13 cellular contexts compared by ENCODE assay signal in genomic region chr6:34665019-34665418, GRCh38. TPM values are rescaled to one million over a fixed set of nuclear protein-coding genes. Genes with fewer than 3 reads are reported as not detected.
DNase-seq lines count a peak whose midpoint lies in the region; ATAC-seq and TF ChIP-seq lines count a peak whose summit lies in the region.
"Had no signal": no experiment of that assay in that cellular context is flagged by ENCODE, and none has a peak within 500 bp of the region (broad histone marks: within the 10 kb centered on the region; RNA-seq: fewer than 3 reads in every experiment).

No MANE protein-coding gene starts in this region.

- H2BK5ac ChIP-seq in H9 (ENCODE audit: insufficient read length, low read length): no peak overlapping the region

- H4K91ac ChIP-seq in H9 (ENCODE audit: insufficient read length, low read depth, low read length): no peak overlapping the region

- no peak overlapping the region for H2BK120ac ChIP-seq in H9 (ENCODE audit: low read depth, low read length, poor library complexity, severe bottlenecking)

- no peak overlapping the region for H3K4me2 ChIP-seq in H9 (ENCODE audit: insufficient read depth, insufficient read length, low read length)

- no peaks in the 10 kb centered on the region for H3K36me3 Mint-ChIP-seq in H9 (ENCODE audit: insufficient read depth in 1 of 3, low read depth in 3 of 3)
- H3K36me3 Mint-ChIP-seq in activated naive CD8-positive, alpha-beta T cell treated with anti-CD3 and anti-CD28 coated beads, Interleukin-2, amount 10 ng/mL, durations not matched to agents 7 days and 5 days: peaks cover 9% of the 10 kb centered on the region

- H3K4me3 Mint-ChIP-seq in H9: no peak overlapping the region
- no peak overlapping the region for H3K4me3 Mint-ChIP-seq in activated naive CD8-positive, alpha-beta T cell treated with anti-CD3 and anti-CD28 coated beads, Interleukin-2, amount 10 ng/mL, durations not matched to agents 7 days and 5 days

- H4K8ac ChIP-seq in H9 (replicated peaks; ENCODE audit: insufficient read length, low read depth, low read length): no peak overlapping the region

- H3K4ac ChIP-seq in H9 (ENCODE audit: low read depth, low read length): no peak overlapping the region

- H3K4me1 Mint-ChIP-seq in H9: peaks cover 13 to 27% of the 10 kb centered on the region in 2 experiments
- peaks cover 23% of the 10 kb centered on the region for H3K4me1 Mint-ChIP-seq in activated naive CD8-positive, alpha-beta T cell treated with anti-CD3 and anti-CD28 coated beads, Interleukin-2, amount 10 ng/mL, durations not matched to agents 7 days and 5 days

- no peaks in the 10 kb centered on the region for H3K27me3 Mint-ChIP-seq in H9 (ENCODE audit: low read depth)
- no peaks in the 10 kb centered on the region for H3K27me3 Mint-ChIP-seq in activated naive CD8-positive, alpha-beta T cell treated with anti-CD3 and anti-CD28 coated beads, Interleukin-2, amount 10 ng/mL, durations not matched to agents 7 days and 5 days

- peak; percentile 33 for ATAC-seq in activated naive CD8-positive, alpha-beta T cell treated with anti-CD3 and anti-CD28 coated beads, Interleukin-2, amount 10 ng/mL, durations not matched to agents 7 days and 5 days (ENCODE audit: low read depth)
- ATAC-seq in HG02970 (IDR thresholded peaks at IDR 0.05; ENCODE audit: low FRiP score, unreplicated experiment) (no peak), HG03439 (IDR thresholded peaks at IDR 0.05; ENCODE audit: unreplicated experiment) (no peak)
- ATAC-seq: gastroesophageal sphincter had no signal

- no peaks in the 10 kb centered on the region for H3K9me3 Mint-ChIP-seq in H9
- no peaks in the 10 kb centered on the region for H3K9me3 Mint-ChIP-seq in activated naive CD8-positive, alpha-beta T cell treated with anti-CD3 and anti-CD28 coated beads, Interleukin-2, amount 10 ng/mL, durations not matched to agents 7 days and 5 days

- WGBS in H9 (ENCODE audit: extremely low coverage, insufficient read length, low lambda C conversion rate): no CpG with 5 or more reads among the region's 4 CpGs

- H2AK5ac ChIP-seq in H9 (ENCODE audit: insufficient read length, low read length): no peak overlapping the region

- no peak overlapping the region for H4K5ac ChIP-seq in H9 (ENCODE audit: insufficient read length, low read depth, low read length)

- H2BK12ac ChIP-seq in H9 (ENCODE audit: insufficient read length, low read depth, low read length): no peak overlapping the region

- DNase-seq in H9 (no peak), KG1 (lab: John Stamatoyannopoulos, UW) (no peak), germinal center (ENCODE audit: low spot score) (no peak)
- no peak for DNase-seq in activated naive CD8-positive, alpha-beta T cell treated with anti-CD3 and anti-CD28 coated beads, Interleukin-2, amount 10 ng/mL, durations not matched to agents 7 days and 5 days
- DNase-seq: cerebellar nuclear complex; SJCRH30; stimulated activated CD4-positive, alpha-beta T cell treated with anti-CD3 and anti-CD28 coated beads, Interleukin-12 subunit alpha, Interleukin-12 subunit beta, amount 100 ng/mL, for 4 hours; stimulated activated naive CD4-positive, alpha-beta T cell treated with Interleukin-2 at 50 U/mL for 16 hours had no signal

- peak overlapping the region in 2 of 3 experiments; percentile 72 to 97; a peak in 1 of 7 replicates for H3K27ac Mint-ChIP-seq in H9
- peak overlapping the region; percentile 74 for H3K27ac Mint-ChIP-seq in activated naive CD8-positive, alpha-beta T cell treated with anti-CD3 and anti-CD28 coated beads, Interleukin-2, amount 10 ng/mL, durations not matched to agents 7 days and 5 days

- peaks cover 13% of the 10 kb centered on the region for H3K79me1 ChIP-seq in H9 (ENCODE audit: insufficient read depth, low read depth, low read length, poor library complexity, severe bottlenecking)

- no peak overlapping the region for H3K23ac ChIP-seq in H9 (ENCODE audit: insufficient read length, low read depth, low read length)

- no peak overlapping the region for H2AFZ ChIP-seq in H9 (ENCODE audit: low read length)

- no peak overlapping the region for H3K9ac ChIP-seq in H9 (ENCODE audit: extremely low read depth, insufficient read length, low read length)

- H3K27ac ChIP-seq in 22Rv1 (peak overlapping the region; percentile 4), H9 (ENCODE audit: insufficient read length, low read depth, low read length) (no peak overlapping the region), muscle layer of duodenum (ENCODE audit: low read length) (peak overlapping the region; percentile 28)
- H3K27ac ChIP-seq: SJCRH30 had no signal

- TF ChIP-seq CTCF in 22Rv1 (IDR thresholded peaks at IDR 0.05) (no peak), H9 (conservative IDR thresholded peaks at IDR 0.05) (no peak)

- H3K79me2 ChIP-seq in H9 (ENCODE audit: insufficient read depth, low read length): peaks cover 3% of the 10 kb centered on the region; the same call in 1 of the 2 replicates

- H3K18ac ChIP-seq in H9 (ENCODE audit: insufficient read length, low read depth, low read length): no peak overlapping the region

- H3K9me3 ChIP-seq in H9 (ENCODE audit: control insufficient read depth, low read depth, low read length) (no peaks in the 10 kb centered on the region), muscle layer of duodenum (ENCODE audit: control insufficient read depth in 1 of 2, low read length in 2 of 2) (no peaks in the 10 kb centered on the region)
- H3K9me3 ChIP-seq: gastroesophageal sphincter, SJCRH30 had no signal

- H3K4me1 ChIP-seq in H9 (ENCODE audit: insufficient read depth, low read length) (peaks cover 2% of the 10 kb centered on the region; the same call in 1 of the 2 replicates), muscle layer of duodenum (ENCODE audit: control insufficient read depth in 1 of 2, insufficient read depth in 2 of 2, low read length in 2 of 2) (peaks cover 9 to 24% of the 10 kb centered on the region in 2 donors)
- H3K4me1 ChIP-seq: SJCRH30 had no signal

- H2BK20ac ChIP-seq in H9 (ENCODE audit: low read depth, low read length, poor library complexity, severe bottlenecking): no peak overlapping the region

- no peak overlapping the region for H3K14ac ChIP-seq in H9 (ENCODE audit: insufficient read depth, low read length)

- H3K27me3 ChIP-seq in H9 (ENCODE audit: insufficient read depth, low read length) (no peaks in the 10 kb centered on the region), muscle layer of duodenum (ENCODE audit: low read depth, low read length) (no peaks in the 10 kb centered on the region)
- H3K27me3 ChIP-seq: gastroesophageal sphincter, SJCRH30 had no signal

- no peak overlapping the region for H3T11ph ChIP-seq in H9 (ENCODE audit: low read length)

- POLR2A ChIA-PET in activated naive CD8-positive, alpha-beta T cell treated with anti-CD3 and anti-CD28 coated beads, Interleukin-2, amount 10 ng/mL, durations not matched to agents 7 days and 5 days (lab: Charles Lee): interaction anchor here (0.6 to 1.4 kb wide), 2 partner anchors 8 to 1410 kb away, joined by 3 to 7 read pairs; no protein-coding TSS in a partner anchor

- H3K56ac ChIP-seq in H9 (ENCODE audit: insufficient read length, low read depth, low read length): no peak overlapping the region

- H3K23me2 ChIP-seq in H9 (ENCODE audit: insufficient read length, low read depth, low read length, poor library complexity, severe bottlenecking): no peaks in the 10 kb centered on the region

- no peaks in the 10 kb centered on the region for H3K36me3 ChIP-seq in muscle layer of duodenum (ENCODE audit: control insufficient read depth in 1 of 2, insufficient read depth in 2 of 2, low read length in 2 of 2)
- H3K36me3 ChIP-seq: gastroesophageal sphincter, SJCRH30 had no signal

- no peak overlapping the region for H3K4me3 ChIP-seq in muscle layer of duodenum (ENCODE audit: low read depth in 1 of 2, low read length in 2 of 2)
- H3K4me3 ChIP-seq: gastroesophageal sphincter, SJCRH30 had no signal

- no peaks in the 10 kb centered on the region for H4K20me1 ChIP-seq in H9 (ENCODE audit: control insufficient read depth, insufficient read depth, insufficient read length)

- no peak overlapping the region for H2BK15ac ChIP-seq in H9 (ENCODE audit: low read depth, low read length)

RNA-seq across cellular contexts. Expression of gene ILRUN, which starts 31.5 kb away (rescaled TPM):
- 63.7 and 64.6 TPM in 2 replicates for total RNA-seq in H9 (2021)
- 10 to 100 TPM; 66.1 to 73.8 TPM for total RNA-seq in activated naive CD8-positive, alpha-beta T cell treated with anti-CD3 and anti-CD28 coated beads, Interleukin-2, amount 10 ng/mL, durations not matched to agents 7 days and 5 days
